In genomic region chr7:81111358-81111757, GRCh38 we compare ENCODE assay signal across 2 cellular contexts.
TF ChIP-seq lines count a peak whose summit lies in the region.

No MANE protein-coding gene starts in this region.

TF ChIP-seq in GM23338, 12 proteins besides CTCF, POLR2A, EP300 and RAD21 (continued from another document):
- TF ChIP-seq ZNF114 (CRISPR knock-in tag; IDR thresholded peaks at IDR 0.05): no peak
- no peak for TF ChIP-seq ZNF462 (CRISPR knock-in tag; IDR thresholded peaks at IDR 0.05)
- TF ChIP-seq CREB1 (CRISPR knock-in tag; IDR thresholded peaks at IDR 0.05; ENCODE audit: low read depth): no peak
- no peak for TF ChIP-seq STAT1 (IDR thresholded peaks at IDR 0.05; ENCODE audit: unreplicated experiment)
- TF ChIP-seq REST (IDR thresholded peaks at IDR 0.05; ENCODE audit: unreplicated experiment): no peak

TF ChIP-seq in SK-N-SH, 30 proteins besides CTCF, POLR2A, EP300 and RAD21 (continued from another document):
- TF ChIP-seq RCOR1 (IDR thresholded peaks at IDR 0.05; ENCODE audit: low read length): no peak
- TF ChIP-seq POLR2AphosphoS5 (IDR thresholded peaks at IDR 0.05; ENCODE audit: low read depth, low read length): peak; percentile 21; the same call in 1 of the 2 replicates
- TF ChIP-seq MXI1 (IDR thresholded peaks at IDR 0.05; ENCODE audit: low read depth, low read length): no peak
- TF ChIP-seq GABPA (IDR thresholded peaks at IDR 0.05; ENCODE audit: low read depth): 0 out of 2 replicates have a peak, but pooled peaks have one; percentile 25
- peak; percentile 91 for TF ChIP-seq FOSL2 (IDR thresholded peaks at IDR 0.05; ENCODE audit: borderline replicate concordance, low read depth)
- peak; percentile 94 for TF ChIP-seq JUND (IDR thresholded peaks at IDR 0.05)
- no peak for TF ChIP-seq RFX5 (IDR thresholded peaks at IDR 0.05; ENCODE audit: low read length)
